31 cellular contexts compared by ENCODE assay signal in the genomic region with DNA sequence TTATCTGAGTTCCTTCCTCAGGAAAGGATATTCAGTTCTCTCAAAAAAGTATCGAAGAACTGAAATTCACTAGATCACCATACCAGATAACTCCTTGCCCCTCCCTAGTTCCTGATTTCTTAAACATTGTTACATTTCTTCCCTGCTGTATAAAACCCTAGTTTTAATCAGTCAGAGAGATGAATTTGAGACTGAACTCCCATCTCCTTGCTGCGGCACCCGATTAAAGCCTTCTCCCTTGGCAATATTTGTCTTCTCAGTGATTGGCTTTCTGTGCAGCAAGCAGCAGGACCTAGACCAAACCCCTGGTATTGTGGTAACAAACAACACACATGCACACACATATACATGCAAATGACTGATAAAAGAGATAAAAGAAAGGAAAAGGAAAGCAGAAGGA.
"Had no signal": no experiment of that assay in that cellular context is flagged by ENCODE, and none has a peak within 500 bp of the region (broad histone marks: within the 10 kb centered on the region; RNA-seq: fewer than 3 reads in every experiment).

No MANE protein-coding gene starts in this region.

- H3K9ac ChIP-seq: neural progenitor cell, parathyroid adenoma had no signal

- H3K36me3 Mint-ChIP-seq: natural killer cell; neural progenitor cell; stimulated activated memory B cell treated with anti-CD40 and anti-IgM and Interleukin-4, amounts not matched to agents 10 μg/mL and 1 μg/mL and 100 μg/mL, for 72 hours; type B pancreatic cell had no signal

- H2AFZ ChIP-seq: neural progenitor cell, parathyroid adenoma had no signal

- H3K79me2 ChIP-seq: parathyroid adenoma had no signal

- H3K27me3 ChIP-seq: neural progenitor cell, ovary, spleen, suprapubic skin, testis, tibial artery, transverse colon, upper lobe of right lung, uterus had no signal

- H3K27me3 Mint-ChIP-seq: progenitor cell of endocrine pancreas; stimulated activated memory B cell treated with anti-CD40 and anti-IgM and Interleukin-4, amounts not matched to agents 10 μg/mL and 1 μg/mL and 100 μg/mL, for 72 hours; type B pancreatic cell had no signal

- H3K4me1 Mint-ChIP-seq: natural killer cell; neural progenitor cell; stimulated activated memory B cell treated with anti-CD40 and anti-IgM and Interleukin-4, amounts not matched to agents 10 μg/mL and 1 μg/mL and 100 μg/mL, for 72 hours; stimulated activated naive CD8-positive, alpha-beta T cell treated with anti-CD3 and anti-CD28 coated beads, Interleukin-15, amount 100 ng/mL, for 72 hours had no signal

- DNase-seq: natural killer cell; occipital lobe; ovary; posterior cingulate gyrus; psoas muscle; right cardiac atrium; spleen; stimulated activated CD4-positive, alpha-beta T cell treated with anti-CD3 and anti-CD28 coated beads, Interleukin-12 subunit alpha, Interleukin-12 subunit beta, amount 100 ng/mL, for 4 hours; stimulated activated CD4-positive, alpha-beta T cell treated with anti-CD3 and anti-CD28 coated beads, Interleukin-1b, Interleukin-23, amount 100 ng/mL, for 48 hours; stimulated activated CD4-positive, alpha-beta T cell treated with anti-CD3 and anti-CD28 coated beads, Interleukin-4, amount 100 ng/mL, for 1 hour; stimulated activated CD4-positive, alpha-beta T cell treated with anti-CD3 and anti-CD28 coated beads, Interleukin-4, amount 100 ng/mL, for 4 hours; stimulated activated CD8-positive, alpha-beta memory T cell treated with anti-CD3 and anti-CD28 coated beads, Interleukin-4, amount 100 ng/mL, for 48 hours; stimulated activated naive CD4-positive, alpha-beta T cell; stimulated activated naive CD8-positive, alpha-beta T cell treated with anti-CD3 and anti-CD28 coated beads, Interleukin-15, amount 100 ng/mL, for 72 hours; stimulated activated naive CD8-positive, alpha-beta T cell treated with anti-CD3 and anti-CD28 coated beads, Interleukin-15, Interleukin-2, amounts not matched to agents 100 U/mL and 50 U/mL, for 24 hours; substantia nigra; testis; tibial artery; transverse colon; upper lobe of right lung; uterus had no signal

- H3K36me3 ChIP-seq: neural progenitor cell, ovary, spleen, suprapubic skin, tibial artery, transverse colon, upper lobe of right lung, uterus had no signal

- H3K4me1 ChIP-seq: neural progenitor cell, parathyroid adenoma, spleen, suprapubic skin, testis, transverse colon, upper lobe of right lung, uterus had no signal

- H3K27ac Mint-ChIP-seq: natural killer cell; nephron; neural progenitor cell; progenitor cell of endocrine pancreas; stimulated activated memory B cell treated with anti-CD40 and anti-IgM and Interleukin-4, amounts not matched to agents 10 μg/mL and 1 μg/mL and 100 μg/mL, for 72 hours; stimulated activated naive CD8-positive, alpha-beta T cell treated with anti-CD3 and anti-CD28 coated beads, Interleukin-15, amount 100 ng/mL, for 72 hours; type B pancreatic cell had no signal

- ATAC-seq: natural killer cell; psoas muscle; right cardiac atrium; sciatic nerve; stimulated activated memory B cell treated with anti-CD40 and anti-IgM and Interleukin-4, amounts not matched to agents 10 μg/mL and 1 μg/mL and 100 μg/mL, for 72 hours; stimulated activated naive CD8-positive, alpha-beta T cell treated with anti-CD3 and anti-CD28 coated beads, Interleukin-15, amount 100 ng/mL, for 72 hours; stimulated activated naive CD8-positive, alpha-beta T cell treated with anti-CD3 and anti-CD28 coated beads, Interleukin-15, Interleukin-2, amounts not matched to agents 100 U/mL and 50 U/mL, for 24 hours; upper lobe of right lung had no signal

- H3K4me3 Mint-ChIP-seq: natural killer cell; nephron; neural progenitor cell; stimulated activated memory B cell treated with anti-CD40 and anti-IgM and Interleukin-4, amounts not matched to agents 10 μg/mL and 1 μg/mL and 100 μg/mL, for 72 hours; stimulated activated naive CD8-positive, alpha-beta T cell treated with anti-CD3 and anti-CD28 coated beads, Interleukin-15, amount 100 ng/mL, for 72 hours; type B pancreatic cell had no signal

- H3K27ac ChIP-seq: neural progenitor cell, ovary, parathyroid adenoma, psoas muscle, skin epidermis, spleen, suprapubic skin, testis, tibial artery, transverse colon, upper lobe of right lung, uterus had no signal

- H3K9me3 ChIP-seq: ovary, suprapubic skin, testis, tibial artery, upper lobe of right lung, uterus had no signal

- H3K4me3 ChIP-seq: neural progenitor cell, ovary, psoas muscle, skin epidermis, smooth muscle cell, spleen, suprapubic skin, testis, tibial artery, transverse colon, upper lobe of right lung, uterus had no signal

- H3K4me2 ChIP-seq: neural progenitor cell, smooth muscle cell had no signal
